Comparison of ENCODE assay signal across 1 cellular context in the genomic region with DNA sequence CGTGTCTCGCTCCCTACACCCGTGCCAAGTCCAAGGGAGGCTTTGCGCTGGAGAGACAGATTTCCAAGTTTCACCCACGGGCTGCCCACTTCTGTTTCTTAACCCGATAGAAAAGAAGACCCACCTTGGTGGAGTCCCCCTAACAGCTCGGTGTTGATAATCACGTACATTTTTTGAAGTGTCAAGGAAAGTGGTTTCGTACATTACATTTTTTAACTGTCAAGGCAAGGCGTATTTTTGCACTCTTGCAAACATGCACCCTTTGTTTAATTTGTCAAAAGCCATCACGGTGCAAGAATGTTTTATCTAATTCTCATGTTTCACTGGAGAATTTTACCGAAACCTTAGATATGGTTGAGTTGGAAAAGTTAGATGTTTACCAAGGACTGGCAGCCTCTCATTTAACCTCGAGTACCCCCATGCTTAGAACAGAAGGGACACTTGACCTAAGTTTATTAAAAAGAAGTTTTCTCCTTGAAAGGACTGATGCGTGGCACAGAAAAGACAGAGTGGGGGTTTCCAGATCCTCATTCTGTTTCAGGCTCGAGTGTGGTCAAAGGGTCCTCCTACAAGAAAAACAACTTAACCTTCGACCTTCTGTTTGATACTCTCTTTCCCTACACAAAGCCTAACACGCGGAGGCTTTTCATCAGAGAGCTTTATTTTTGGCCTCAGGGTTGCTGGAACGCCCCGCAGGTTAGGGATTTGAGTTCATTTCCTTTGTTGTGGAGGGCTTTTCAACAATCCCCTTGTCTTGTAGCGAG.
TF ChIP-seq lines count a peak whose summit lies in the region.

No MANE protein-coding gene starts in this region.

TF ChIP-seq in SK-N-SH treated with all-trans-retinoic acid at 6 μM for 48 hours, 23 proteins besides CTCF, POLR2A, EP300 and RAD21 (continued from another document):
- TF ChIP-seq, protein P1, sequence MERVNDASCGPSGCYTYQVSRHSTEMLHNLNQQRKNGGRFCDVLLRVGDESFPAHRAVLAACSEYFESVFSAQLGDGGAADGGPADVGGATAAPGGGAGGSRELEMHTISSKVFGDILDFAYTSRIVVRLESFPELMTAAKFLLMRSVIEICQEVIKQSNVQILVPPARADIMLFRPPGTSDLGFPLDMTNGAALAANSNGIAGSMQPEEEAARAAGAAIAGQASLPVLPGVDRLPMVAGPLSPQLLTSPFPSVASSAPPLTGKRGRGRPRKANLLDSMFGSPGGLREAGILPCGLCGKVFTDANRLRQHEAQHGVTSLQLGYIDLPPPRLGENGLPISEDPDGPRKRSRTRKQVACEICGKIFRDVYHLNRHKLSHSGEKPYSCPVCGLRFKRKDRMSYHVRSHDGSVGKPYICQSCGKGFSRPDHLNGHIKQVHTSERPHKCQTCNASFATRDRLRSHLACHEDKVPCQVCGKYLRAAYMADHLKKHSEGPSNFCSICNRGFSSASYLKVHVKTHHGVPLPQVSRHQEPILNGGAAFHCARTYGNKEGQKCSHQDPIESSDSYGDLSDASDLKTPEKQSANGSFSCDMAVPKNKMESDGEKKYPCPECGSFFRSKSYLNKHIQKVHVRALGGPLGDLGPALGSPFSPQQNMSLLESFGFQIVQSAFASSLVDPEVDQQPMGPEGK (CRISPR knock-in tag; IDR thresholded peaks at IDR 0.05; ENCODE audit: borderline replicate concordance) = no peak
- TF ChIP-seq ZFP30 (CRISPR knock-in tag; IDR thresholded peaks at IDR 0.05) (no peak), ZNF70 (CRISPR knock-in tag; IDR thresholded peaks at IDR 0.05) (no peak), SNAI2 (CRISPR knock-in tag; IDR thresholded peaks at IDR 0.05) (no peak), ESRRG (CRISPR knock-in tag; IDR thresholded peaks at IDR 0.05) (no peak), ZNF8 (CRISPR knock-in tag; IDR thresholded peaks at IDR 0.05) (no peak), CSDC2 (CRISPR knock-in tag; IDR thresholded peaks at IDR 0.05) (no peak), OSR1 (CRISPR knock-in tag; IDR thresholded peaks at IDR 0.05) (no peak), ISL1 (CRISPR knock-in tag; IDR thresholded peaks at IDR 0.05) (no peak), ZFP3 (CRISPR knock-in tag; IDR thresholded peaks at IDR 0.05) (no peak), TCF4 (CRISPR knock-in tag; IDR thresholded peaks at IDR 0.05; ENCODE audit: borderline replicate concordance) (no peak)
- TF ChIP-seq, protein P2, sequence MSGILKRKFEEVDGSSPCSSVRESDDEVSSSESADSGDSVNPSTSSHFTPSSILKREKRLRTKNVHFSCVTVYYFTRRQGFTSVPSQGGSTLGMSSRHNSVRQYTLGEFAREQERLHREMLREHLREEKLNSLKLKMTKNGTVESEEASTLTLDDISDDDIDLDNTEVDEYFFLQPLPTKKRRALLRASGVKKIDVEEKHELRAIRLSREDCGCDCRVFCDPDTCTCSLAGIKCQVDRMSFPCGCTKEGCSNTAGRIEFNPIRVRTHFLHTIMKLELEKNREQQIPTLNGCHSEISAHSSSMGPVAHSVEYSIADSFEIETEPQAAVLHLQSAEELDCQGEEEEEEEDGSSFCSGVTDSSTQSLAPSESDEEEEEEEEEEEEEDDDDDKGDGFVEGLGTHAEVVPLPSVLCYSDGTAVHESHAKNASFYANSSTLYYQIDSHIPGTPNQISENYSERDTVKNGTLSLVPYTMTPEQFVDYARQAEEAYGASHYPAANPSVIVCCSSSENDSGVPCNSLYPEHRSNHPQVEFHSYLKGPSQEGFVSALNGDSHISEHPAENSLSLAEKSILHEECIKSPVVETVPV (CRISPR knock-in tag; IDR thresholded peaks at IDR 0.05) = no peak
- TF ChIP-seq, protein P3, sequence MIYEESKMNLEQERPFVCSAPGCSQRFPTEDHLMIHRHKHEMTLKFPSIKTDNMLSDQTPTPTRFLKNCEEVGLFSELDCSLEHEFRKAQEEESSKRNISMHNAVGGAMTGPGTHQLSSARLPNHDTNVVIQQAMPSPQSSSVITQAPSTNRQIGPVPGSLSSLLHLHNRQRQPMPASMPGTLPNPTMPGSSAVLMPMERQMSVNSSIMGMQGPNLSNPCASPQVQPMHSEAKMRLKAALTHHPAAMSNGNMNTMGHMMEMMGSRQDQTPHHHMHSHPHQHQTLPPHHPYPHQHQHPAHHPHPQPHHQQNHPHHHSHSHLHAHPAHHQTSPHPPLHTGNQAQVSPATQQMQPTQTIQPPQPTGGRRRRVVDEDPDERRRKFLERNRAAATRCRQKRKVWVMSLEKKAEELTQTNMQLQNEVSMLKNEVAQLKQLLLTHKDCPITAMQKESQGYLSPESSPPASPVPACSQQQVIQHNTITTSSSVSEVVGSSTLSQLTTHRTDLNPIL (CRISPR knock-in tag; IDR thresholded peaks at IDR 0.05; ENCODE audit: low read depth) = no peak
- TF ChIP-seq, protein P4, sequence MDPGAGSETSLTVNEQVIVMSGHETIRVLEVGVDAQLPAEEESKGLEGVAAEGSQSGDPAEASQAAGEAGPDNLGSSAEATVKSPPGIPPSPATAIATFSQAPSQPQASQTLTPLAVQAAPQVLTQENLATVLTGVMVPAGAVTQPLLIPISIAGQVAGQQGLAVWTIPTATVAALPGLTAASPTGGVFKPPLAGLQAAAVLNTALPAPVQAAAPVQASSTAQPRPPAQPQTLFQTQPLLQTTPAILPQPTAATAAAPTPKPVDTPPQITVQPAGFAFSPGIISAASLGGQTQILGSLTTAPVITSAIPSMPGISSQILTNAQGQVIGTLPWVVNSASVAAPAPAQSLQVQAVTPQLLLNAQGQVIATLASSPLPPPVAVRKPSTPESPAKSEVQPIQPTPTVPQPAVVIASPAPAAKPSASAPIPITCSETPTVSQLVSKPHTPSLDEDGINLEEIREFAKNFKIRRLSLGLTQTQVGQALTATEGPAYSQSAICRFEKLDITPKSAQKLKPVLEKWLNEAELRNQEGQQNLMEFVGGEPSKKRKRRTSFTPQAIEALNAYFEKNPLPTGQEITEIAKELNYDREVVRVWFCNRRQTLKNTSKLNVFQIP (CRISPR knock-in tag; IDR thresholded peaks at IDR 0.05; ENCODE audit: borderline replicate concordance, low read depth) = no peak
- TF ChIP-seq, protein P5, sequence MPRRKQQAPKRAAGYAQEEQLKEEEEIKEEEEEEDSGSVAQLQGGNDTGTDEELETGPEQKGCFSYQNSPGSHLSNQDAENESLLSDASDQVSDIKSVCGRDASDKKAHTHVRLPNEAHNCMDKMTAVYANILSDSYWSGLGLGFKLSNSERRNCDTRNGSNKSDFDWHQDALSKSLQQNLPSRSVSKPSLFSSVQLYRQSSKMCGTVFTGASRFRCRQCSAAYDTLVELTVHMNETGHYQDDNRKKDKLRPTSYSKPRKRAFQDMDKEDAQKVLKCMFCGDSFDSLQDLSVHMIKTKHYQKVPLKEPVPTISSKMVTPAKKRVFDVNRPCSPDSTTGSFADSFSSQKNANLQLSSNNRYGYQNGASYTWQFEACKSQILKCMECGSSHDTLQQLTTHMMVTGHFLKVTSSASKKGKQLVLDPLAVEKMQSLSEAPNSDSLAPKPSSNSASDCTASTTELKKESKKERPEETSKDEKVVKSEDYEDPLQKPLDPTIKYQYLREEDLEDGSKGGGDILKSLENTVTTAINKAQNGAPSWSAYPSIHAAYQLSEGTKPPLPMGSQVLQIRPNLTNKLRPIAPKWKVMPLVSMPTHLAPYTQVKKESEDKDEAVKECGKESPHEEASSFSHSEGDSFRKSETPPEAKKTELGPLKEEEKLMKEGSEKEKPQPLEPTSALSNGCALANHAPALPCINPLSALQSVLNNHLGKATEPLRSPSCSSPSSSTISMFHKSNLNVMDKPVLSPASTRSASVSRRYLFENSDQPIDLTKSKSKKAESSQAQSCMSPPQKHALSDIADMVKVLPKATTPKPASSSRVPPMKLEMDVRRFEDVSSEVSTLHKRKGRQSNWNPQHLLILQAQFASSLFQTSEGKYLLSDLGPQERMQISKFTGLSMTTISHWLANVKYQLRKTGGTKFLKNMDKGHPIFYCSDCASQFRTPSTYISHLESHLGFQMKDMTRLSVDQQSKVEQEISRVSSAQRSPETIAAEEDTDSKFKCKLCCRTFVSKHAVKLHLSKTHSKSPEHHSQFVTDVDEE (CRISPR knock-in tag; IDR thresholded peaks at IDR 0.05) = no peak
